8 cellular contexts compared by ENCODE assay signal in genomic region chr20:33481431-33481941, GRCh38.
"Had no signal": no experiment of that assay in that cellular context is flagged by ENCODE, and none has a peak within 500 bp of the region (broad histone marks: within the 10 kb centered on the region; RNA-seq: fewer than 3 reads in every experiment).

No MANE protein-coding gene starts in this region.

- H3K4me1 ChIP-seq: HAP-1 had no signal

- H3K36me3 ChIP-seq: HAP-1 had no signal

- FAIRE-seq: HTR-8/SVneo, K562 had no signal

- H3K27ac ChIP-seq: GM23248 had no signal

- H3K9me3 ChIP-seq: HAP-1 had no signal

- DNase-seq: GM23248, GOT3, H7, IMR-90 had no signal

- H2AFZ ChIP-seq: GM23248 had no signal

- H3K9ac ChIP-seq: GM23248 had no signal

- ATAC-seq: HCT116, K562 had no signal

- H3K4me3 ChIP-seq: GM23248, HAP-1, K562 had no signal
